In the genomic region with DNA sequence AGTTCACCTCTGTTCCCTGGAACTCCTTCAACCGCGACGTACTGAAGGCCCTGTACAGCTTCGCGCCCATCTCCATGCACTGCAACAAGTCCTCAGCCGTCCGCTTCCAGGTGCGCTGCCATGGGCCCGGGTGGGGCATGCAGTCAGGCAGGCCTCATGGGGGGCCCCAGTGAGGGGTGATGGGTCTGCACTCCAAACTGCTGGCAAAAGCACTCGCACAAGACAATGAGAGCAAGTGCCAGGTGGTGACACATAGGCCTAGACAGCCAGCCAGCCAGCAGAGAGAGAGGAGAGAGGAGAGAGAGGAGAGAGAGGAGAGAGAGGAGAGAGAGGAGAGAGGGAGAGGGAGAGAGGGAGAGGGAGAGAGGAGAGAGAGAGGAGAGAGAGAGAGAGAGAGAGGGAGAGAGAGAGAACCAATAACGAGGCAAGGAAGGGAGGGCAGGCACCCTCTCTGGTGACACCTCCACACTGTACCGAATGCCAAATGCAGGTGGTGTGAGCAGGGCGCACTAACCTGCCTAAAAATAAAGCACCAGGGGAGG, we compare ENCODE assay signal across 1 cellular context.
TF ChIP-seq lines count a peak whose summit lies in the region.

No MANE protein-coding gene starts in this region.

TF ChIP-seq in HepG2, 621 proteins besides CTCF, POLR2A, EP300 and RAD21:
- TF ChIP-seq, protein P1, sequence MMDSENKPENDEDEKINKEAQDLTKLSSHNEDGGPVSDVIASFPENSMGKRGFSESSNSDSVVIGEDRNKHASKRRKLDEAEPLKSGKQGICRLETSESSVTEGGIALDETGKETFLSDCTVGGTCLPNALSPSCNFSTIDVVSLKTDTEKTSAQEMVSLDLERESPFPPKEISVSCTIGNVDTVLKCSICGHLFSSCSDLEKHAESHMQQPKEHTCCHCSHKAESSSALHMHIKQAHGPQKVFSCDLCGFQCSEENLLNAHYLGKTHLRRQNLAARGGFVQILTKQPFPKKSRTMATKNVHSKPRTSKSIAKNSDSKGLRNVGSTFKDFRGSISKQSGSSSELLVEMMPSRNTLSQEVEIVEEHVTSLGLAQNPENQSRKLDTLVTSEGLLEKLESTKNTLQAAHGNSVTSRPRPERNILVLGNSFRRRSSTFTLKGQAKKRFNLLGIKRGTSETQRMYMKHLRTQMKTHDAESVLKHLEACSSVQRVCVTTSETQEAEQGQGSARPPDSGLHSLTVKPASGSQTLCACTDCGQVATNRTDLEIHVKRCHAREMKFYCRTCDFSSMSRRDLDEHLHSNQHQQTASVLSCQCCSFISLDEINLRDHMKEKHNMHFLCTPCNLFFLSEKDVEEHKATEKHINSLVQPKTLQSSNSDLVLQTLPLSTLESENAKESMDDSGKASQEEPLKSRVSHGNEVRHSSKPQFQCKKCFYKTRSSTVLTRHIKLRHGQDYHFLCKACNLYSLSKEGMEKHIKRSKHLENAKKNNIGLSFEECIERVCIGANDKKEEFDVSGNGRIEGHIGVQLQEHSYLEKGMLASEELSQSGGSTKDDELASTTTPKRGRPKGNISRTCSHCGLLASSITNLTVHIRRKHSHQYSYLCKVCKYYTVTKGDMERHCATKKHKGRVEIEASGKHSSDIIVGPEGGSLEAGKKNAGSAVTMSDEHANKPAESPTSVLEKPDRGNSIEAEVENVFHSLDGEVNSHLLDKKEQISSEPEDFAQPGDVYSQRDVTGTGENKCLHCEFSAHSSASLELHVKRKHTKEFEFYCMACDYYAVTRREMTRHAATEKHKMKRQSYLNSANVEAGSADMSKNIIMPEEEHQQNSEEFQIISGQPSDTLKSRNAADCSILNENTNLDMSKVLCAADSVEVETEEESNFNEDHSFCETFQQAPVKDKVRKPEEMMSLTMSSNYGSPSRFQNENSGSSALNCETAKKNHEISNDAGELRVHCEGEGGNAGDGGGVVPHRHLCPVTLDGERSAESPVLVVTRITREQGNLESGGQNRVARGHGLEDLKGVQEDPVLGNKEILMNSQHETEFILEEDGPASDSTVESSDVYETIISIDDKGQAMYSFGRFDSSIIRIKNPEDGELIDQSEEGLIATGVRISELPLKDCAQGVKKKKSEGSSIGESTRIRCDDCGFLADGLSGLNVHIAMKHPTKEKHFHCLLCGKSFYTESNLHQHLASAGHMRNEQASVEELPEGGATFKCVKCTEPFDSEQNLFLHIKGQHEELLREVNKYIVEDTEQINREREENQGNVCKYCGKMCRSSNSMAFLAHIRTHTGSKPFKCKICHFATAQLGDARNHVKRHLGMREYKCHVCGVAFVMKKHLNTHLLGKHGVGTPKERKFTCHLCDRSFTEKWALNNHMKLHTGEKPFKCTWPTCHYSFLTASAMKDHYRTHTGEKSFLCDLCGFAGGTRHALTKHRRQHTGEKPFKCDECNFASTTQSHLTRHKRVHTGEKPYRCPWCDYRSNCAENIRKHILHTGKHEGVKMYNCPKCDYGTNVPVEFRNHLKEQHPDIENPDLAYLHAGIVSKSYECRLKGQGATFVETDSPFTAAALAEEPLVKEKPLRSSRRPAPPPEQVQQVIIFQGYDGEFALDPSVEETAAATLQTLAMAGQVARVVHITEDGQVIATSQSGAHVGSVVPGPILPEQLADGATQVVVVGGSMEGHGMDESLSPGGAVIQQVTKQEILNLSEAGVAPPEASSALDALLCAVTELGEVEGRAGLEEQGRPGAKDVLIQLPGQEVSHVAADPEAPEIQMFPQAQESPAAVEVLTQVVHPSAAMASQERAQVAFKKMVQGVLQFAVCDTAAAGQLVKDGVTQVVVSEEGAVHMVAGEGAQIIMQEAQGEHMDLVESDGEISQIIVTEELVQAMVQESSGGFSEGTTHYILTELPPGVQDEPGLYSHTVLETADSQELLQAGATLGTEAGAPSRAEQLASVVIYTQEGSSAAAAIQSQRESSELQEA (CRISPR knock-in tag; IDR thresholded peaks at IDR 0.05; ENCODE audit: not compliant biosample characterization) = no peak
- peak; percentile 63 for TF ChIP-seq HNRNPK (IDR thresholded peaks at IDR 0.05; ENCODE audit: low read depth, low read length, poor library complexity, severe bottlenecking)
